In genomic region chr16:69566437-69567030, GRCh38 we compare ENCODE assay signal across 8 cellular contexts. TPM values are rescaled to one million over a fixed set of nuclear protein-coding genes. Genes with fewer than 3 reads are reported as not detected.
DNase-seq lines count a peak whose midpoint lies in the region; ATAC-seq and TF ChIP-seq lines count a peak whose summit lies in the region.

No MANE protein-coding gene starts in this region.

- no peaks in the 10 kb centered on the region for H3K27me3 ChIP-seq in effector memory CD4-positive, alpha-beta T cell (replicated peaks; ENCODE audit: control insufficient read depth, insufficient read depth, low read length, poor library complexity, severe bottlenecking)
- H3K27me3 ChIP-seq in lower lobe of right lung (ENCODE audit: low read depth): no peaks in the 10 kb centered on the region

- H3K9me3 ChIP-seq in effector memory CD4-positive, alpha-beta T cell (ENCODE audit: control insufficient read depth, low read length): no peaks in the 10 kb centered on the region
- no peaks in the 10 kb centered on the region for H3K9me3 ChIP-seq in lower lobe of right lung

- H3K4me3 ChIP-seq in effector memory CD4-positive, alpha-beta T cell (ENCODE audit: insufficient read depth, low read depth, low read length, poor library complexity, severe bottlenecking): peak overlapping the region; percentile 94
- peak overlapping the region; percentile 88 for H3K4me3 ChIP-seq in lower lobe of right lung

- peak overlapping the region; percentile 96 for H3K27ac ChIP-seq in effector memory CD4-positive, alpha-beta T cell (ENCODE audit: insufficient read depth, low read length, poor library complexity, severe bottlenecking)
- peak overlapping the region; percentile 97 for H3K27ac ChIP-seq in lower lobe of right lung

- H3K36me3 ChIP-seq in effector memory CD4-positive, alpha-beta T cell (ENCODE audit: control insufficient read depth, insufficient read depth, low read length): no peaks in the 10 kb centered on the region
- no peaks in the 10 kb centered on the region for H3K36me3 ChIP-seq in lower lobe of right lung

- peak; percentile 28 for ATAC-seq in GM19035 (IDR thresholded peaks at IDR 0.05; ENCODE audit: unreplicated experiment)
- peak; percentile 9 for ATAC-seq in HG03460 (IDR thresholded peaks at IDR 0.05; ENCODE audit: unreplicated experiment)
- peak; percentile 75 to 79 for ATAC-seq in lower lobe of right lung
- peak; percentile 2 for ATAC-seq in stimulated activated naive CD8-positive, alpha-beta T cell treated with anti-CD3 and anti-CD28 coated beads, Interleukin-15, Interleukin-2, amounts not matched to agents 100 U/mL and 50 U/mL, for 24 hours

- intact Hi-C loops in lower lobe of right lung (cut with DNase I): no loop called here

- no peak for TF ChIP-seq CTCF in lower lobe of right lung (IDR thresholded peaks at IDR 0.05)

- peak; percentile 82 for DNase-seq in AG20443 (ENCODE audit: low spot score)
- DNase-seq in UCSD-AML1 (lab: John Stamatoyannopoulos, UW; ENCODE audit: unreplicated experiment): peak; percentile 68
- DNase-seq in effector memory CD4-positive, alpha-beta T cell: peak in 1 of 3 donors; percentile 23
- peak; percentile 68 for DNase-seq in lower lobe of right lung
- peak; percentile 50 for DNase-seq in stimulated activated naive CD8-positive, alpha-beta T cell treated with anti-CD3 and anti-CD28 coated beads, Interleukin-15, Interleukin-2, amounts not matched to agents 100 U/mL and 50 U/mL, for 24 hours
- DNase-seq in NCI-H446 (lab: John Stamatoyannopoulos, UW): no peak

- H3K4me1 ChIP-seq in effector memory CD4-positive, alpha-beta T cell (ENCODE audit: control insufficient read depth, insufficient read depth, low read length, poor library complexity, severe bottlenecking): peaks cover 25% of the 10 kb centered on the region
- peaks cover 64% of the 10 kb centered on the region for H3K4me1 ChIP-seq in lower lobe of right lung

RNA-seq across cellular contexts. Expression of gene NFAT5, which starts 0.8 kb away (rescaled TPM):
- total RNA-seq in lower lobe of right lung: 56.7 TPM

Comparison
In these comparisons a context has a peak if more than half of its experiments do, and no peak if none do; other contexts are left out.
1. DNase-seq: peak in AG20443 (single experiment), UCSD-AML1 (single experiment), lower lobe of right lung (single experiment) and stimulated activated naive CD8-positive, alpha-beta T cell treated with anti-CD3 and anti-CD28 coated beads, Interleukin-15, Interleukin-2, amounts not matched to agents 100 U/mL and 50 U/mL, for 24 hours (single experiment); none in NCI-H446 (0 of 2).
2. ATAC-seq: peak in every context shown above with its lines; median percentile 77 in lower lobe of right lung; 28 in GM19035; 9 in HG03460; 2 in stimulated activated naive CD8-positive, alpha-beta T cell treated with anti-CD3 and anti-CD28 coated beads, Interleukin-15, Interleukin-2, amounts not matched to agents 100 U/mL and 50 U/mL, for 24 hours.